12 cellular contexts compared by ENCODE assay signal in genomic region chr9:31210982-31211570, GRCh38.
DNase-seq lines count a peak whose midpoint lies in the region; ATAC-seq and TF ChIP-seq lines count a peak whose summit lies in the region.
"Had no signal": no experiment of that assay in that cellular context is flagged by ENCODE, and none has a peak within 500 bp of the region (broad histone marks: within the 10 kb centered on the region; RNA-seq: fewer than 3 reads in every experiment).

No MANE protein-coding gene starts in this region.

- POLR2A ChIA-PET in CD4-positive, alpha-beta T cell (lab: Charles Lee) = interaction anchor here (0.6 to 0.7 kb wide), 2 partner anchors 23 to 30 kb away, joined by 3 read pairs; no protein-coding TSS in a partner anchor

- H3K4me3 Mint-ChIP-seq in stimulated activated effector memory CD8-positive, alpha-beta T cell treated with anti-CD3 and anti-CD28 coated beads, Interleukin-12 subunit alpha, Interleukin-12 subunit beta, amount 100 ng/mL, for 72 hours = no peak overlapping the region
- H3K4me3 Mint-ChIP-seq in CD4-positive, alpha-beta T cell = no peak overlapping the region

- no peaks in the 10 kb centered on the region for H3K36me3 Mint-ChIP-seq in stimulated activated effector memory CD8-positive, alpha-beta T cell treated with anti-CD3 and anti-CD28 coated beads, Interleukin-12 subunit alpha, Interleukin-12 subunit beta, amount 100 ng/mL, for 72 hours
- H3K36me3 Mint-ChIP-seq in CD4-positive, alpha-beta T cell (ENCODE audit: low read depth) = no peaks in the 10 kb centered on the region
- H3K36me3 Mint-ChIP-seq: CD14-positive monocyte had no signal

- H3K27me3 ChIP-seq in CD4-positive, alpha-beta T cell (ENCODE audit: control insufficient read depth, insufficient read depth, low read length) = no peaks in the 10 kb centered on the region
- H3K27me3 ChIP-seq: left lung had no signal

- no peaks in the 10 kb centered on the region for H3K9me3 Mint-ChIP-seq in stimulated activated effector memory CD8-positive, alpha-beta T cell treated with anti-CD3 and anti-CD28 coated beads, Interleukin-12 subunit alpha, Interleukin-12 subunit beta, amount 100 ng/mL, for 72 hours
- H3K9me3 Mint-ChIP-seq in CD4-positive, alpha-beta T cell = no peaks in the 10 kb centered on the region

- peaks cover 11% of the 10 kb centered on the region for H3K4me1 Mint-ChIP-seq in stimulated activated effector memory CD8-positive, alpha-beta T cell treated with anti-CD3 and anti-CD28 coated beads, Interleukin-12 subunit alpha, Interleukin-12 subunit beta, amount 100 ng/mL, for 72 hours
- H3K4me1 Mint-ChIP-seq in CD4-positive, alpha-beta T cell (ENCODE audit: low read depth) = peaks cover 20% of the 10 kb centered on the region
- H3K4me1 Mint-ChIP-seq: CD14-positive monocyte had no signal

- CTCF ChIA-PET in CD4-positive, alpha-beta T cell (lab: Charles Lee) = no interaction called here

- no peak overlapping the region for H3K27ac ChIP-seq in CD4-positive, alpha-beta T cell (ENCODE audit: low read depth, low read length)
- H3K27ac ChIP-seq: left lung had no signal

- DNase-seq in activated effector memory CD4-positive, alpha-beta T cell treated with anti-CD3 and anti-CD28 coated beads, Interleukin-2, amount 50 U/mL, for 16 hours = peak; percentile 67
- DNase-seq in activated effector memory CD4-positive, alpha-beta T cell treated with Interleukin-2 at 50 U/mL for 16 hours = no peak
- DNase-seq in amniotic epithelial cell (ENCODE audit: low read depth) = peak; percentile 27
- peak in 1 of 2 donors; percentile 49 for DNase-seq in stimulated activated effector memory CD8-positive, alpha-beta T cell treated with anti-CD3 and anti-CD28 coated beads, Interleukin-12 subunit alpha, Interleukin-12 subunit beta, amount 100 ng/mL, for 72 hours (ENCODE audit: low spot score in 2 of 2)
- DNase-seq in CD4-positive, alpha-beta T cell = no peak
- DNase-seq: GOT3, NCI-H1105 treated with DMSO at 0.1 percent for 48 hours had no signal

- no peak overlapping the region for H3K27ac Mint-ChIP-seq in stimulated activated effector memory CD8-positive, alpha-beta T cell treated with anti-CD3 and anti-CD28 coated beads, Interleukin-12 subunit alpha, Interleukin-12 subunit beta, amount 100 ng/mL, for 72 hours
- no peak overlapping the region for H3K27ac Mint-ChIP-seq in CD4-positive, alpha-beta T cell

- TF ChIP-seq CTCF in CD4-positive, alpha-beta T cell (IDR thresholded peaks at IDR 0.05) = no peak

- no peaks in the 10 kb centered on the region for H3K27me3 Mint-ChIP-seq in CD4-positive, alpha-beta T cell

- intact Hi-C loops in CD4-positive, alpha-beta T cell (cut with DNase I, micrococcal nuclease) = no loop called here

- H3K9me3 ChIP-seq in CD4-positive, alpha-beta T cell (ENCODE audit: control insufficient read depth, low read length) = no peaks in the 10 kb centered on the region
- H3K9me3 ChIP-seq: left lung had no signal

- ATAC-seq in HG03280 (IDR thresholded peaks at IDR 0.05; ENCODE audit: unreplicated experiment) = peak; percentile 69
- ATAC-seq in stimulated activated effector memory CD8-positive, alpha-beta T cell treated with anti-CD3 and anti-CD28 coated beads, Interleukin-12 subunit alpha, Interleukin-12 subunit beta, amount 100 ng/mL, for 72 hours = peak; percentile 44
- no peak for ATAC-seq in CD4-positive, alpha-beta T cell (ENCODE audit: poor library complexity)
- no peak for ATAC-seq in esophagus mucosa
- ATAC-seq in GM18873 (IDR thresholded peaks at IDR 0.05; ENCODE audit: low FRiP score, unreplicated experiment) = no peak
- ATAC-seq: left lung had no signal

Comparison
In these comparisons a context has a peak if more than half of its experiments do, and no peak if none do; other contexts are left out.
1. DNase-seq: peak in activated effector memory CD4-positive, alpha-beta T cell treated with anti-CD3 and anti-CD28 coated beads, Interleukin-2, amount 50 U/mL, for 16 hours (single experiment) and amniotic epithelial cell (single experiment); none in activated effector memory CD4-positive, alpha-beta T cell treated with Interleukin-2 at 50 U/mL for 16 hours (single experiment) and CD4-positive, alpha-beta T cell (0 of 10).
2. ATAC-seq: peak in HG03280 (single experiment) and stimulated activated effector memory CD8-positive, alpha-beta T cell treated with anti-CD3 and anti-CD28 coated beads, Interleukin-12 subunit alpha, Interleukin-12 subunit beta, amount 100 ng/mL, for 72 hours (single experiment); none in CD4-positive, alpha-beta T cell (single experiment), esophagus mucosa (single experiment) and GM18873 (single experiment).